ENCODE assay signal across 23 cellular contexts in genomic region chr3:157514371-157514919, GRCh38. TPM values are rescaled to one million over a fixed set of nuclear protein-coding genes. Genes with fewer than 3 reads are reported as not detected.
"Had no signal": no experiment of that assay in that cellular context is flagged by ENCODE, and none has a peak within 500 bp of the region (broad histone marks: within the 10 kb centered on the region; RNA-seq: fewer than 3 reads in every experiment).

No MANE protein-coding gene starts in this region.

- H3K27me3 ChIP-seq: heart right ventricle, hepatocyte, ovary, right atrium auricular region, right lobe of liver, transverse colon, vagina had no signal

- DNase-seq: heart right ventricle; kidney glomerular epithelial cell; left cardiac atrium; midbrain; mucosa of descending colon; naive thymus-derived CD4-positive, alpha-beta T cell; ovary; right lobe of liver; stimulated activated CD4-positive, alpha-beta T cell treated with anti-CD3 and anti-CD28 coated beads, Interleukin-1b, Interleukin-23, amount 100 ng/mL, for 48 hours; stimulated activated CD4-positive, alpha-beta T cell treated with anti-CD3 and anti-CD28 coated beads, Interleukin-2, amount 100 ng/mL, for 48 hours; stimulated activated CD4-positive, alpha-beta T cell treated with anti-CD3 and anti-CD28 coated beads, Interleukin-4, amount 100 ng/mL, for 4 hours; stimulated activated CD8-positive, alpha-beta memory T cell treated with anti-CD3 and anti-CD28 coated beads, Interleukin-4, amount 100 ng/mL, for 48 hours; stimulated activated naive CD4-positive, alpha-beta T cell treated with Interleukin-2 at 50 U/mL for 16 hours; stimulated activated naive CD8-positive, alpha-beta T cell treated with anti-CD3 and anti-CD28 coated beads, Interleukin-15, amount 100 ng/mL, for 72 hours; substantia nigra; transverse colon had no signal

- ATAC-seq: heart right ventricle; left cardiac atrium; left lobe of liver; mucosa of descending colon; naive thymus-derived CD4-positive, alpha-beta T cell; natural killer cell treated with Interleukin-12 subunit alpha and Interleukin-12 subunit beta and Interleukin-15 and Interleukin-18, amount 100 ng/mL, for 72 hours; right lobe of liver; stimulated activated memory B cell treated with anti-CD40 and anti-IgM and Interleukin-4, amounts not matched to agents 10 μg/mL and 1 μg/mL and 100 μg/mL, for 72 hours; stimulated activated naive CD8-positive, alpha-beta T cell treated with anti-CD3 and anti-CD28 coated beads, Interleukin-15, amount 100 ng/mL, for 72 hours had no signal

- H3K36me3 ChIP-seq: heart right ventricle, ovary, right atrium auricular region, right lobe of liver, transverse colon, vagina had no signal

- H3K27ac ChIP-seq: heart right ventricle, hepatocyte, ovary, right atrium auricular region, right lobe of liver, transverse colon, vagina had no signal

- H3K4me3 ChIP-seq: heart right ventricle, hepatocyte, mucosa of descending colon, ovary, right atrium auricular region, right lobe of liver, smooth muscle cell, transverse colon, vagina had no signal

- H3K4me1 ChIP-seq: heart right ventricle, right atrium auricular region, right lobe of liver, transverse colon, vagina had no signal

- H3K9me3 ChIP-seq: mucosa of descending colon, ovary, right lobe of liver, transverse colon, vagina had no signal

RNA-seq across cellular contexts. Expression of gene VEPH1, which starts 11.2 kb away (rescaled TPM):
- total RNA-seq: natural killer cell treated with Interleukin-12 subunit alpha and Interleukin-12 subunit beta and Interleukin-15 and Interleukin-18, amount 100 ng/mL, for 72 hours had no signal
